In genomic region chr13:30114586-30115256, GRCh38 we compare ENCODE assay signal across 1 cellular context.
TF ChIP-seq lines count a peak whose summit lies in the region.

No MANE protein-coding gene starts in this region.

TF ChIP-seq in HepG2, 621 proteins besides CTCF, POLR2A, EP300 and RAD21 (continued from another document and continues in another):
- TF ChIP-seq ZNF770 (CRISPR knock-in tag; IDR thresholded peaks at IDR 0.05) (no peak), PRPF4 (IDR thresholded peaks at IDR 0.05; ENCODE audit: low read depth, low read length, poor library complexity, severe bottlenecking) (no peak), ZFP1 (CRISPR knock-in tag; IDR thresholded peaks at IDR 0.05) (no peak), ZNF253 (CRISPR knock-in tag; IDR thresholded peaks at IDR 0.05; ENCODE audit: borderline replicate concordance) (no peak), POLR2AphosphoS2 (IDR thresholded peaks at IDR 0.05; ENCODE audit: low read depth, low read length) (no peak), ATRX (CRISPR knock-in tag; IDR thresholded peaks at IDR 0.05; ENCODE audit: borderline replicate concordance) (no peak), CBFB (CRISPR knock-in tag; IDR thresholded peaks at IDR 0.05) (no peak), AGO2 (optimal IDR thresholded peaks at IDR 0.05; ENCODE audit: low read depth, low read length) (no peak), NAIF1 (CRISPR knock-in tag; IDR thresholded peaks at IDR 0.05; ENCODE audit: borderline replicate concordance) (no peak), ZNF691 (CRISPR knock-in tag; IDR thresholded peaks at IDR 0.05; ENCODE audit: borderline replicate concordance, low read depth) (peak; percentile 89; the same call in 1 of the 2 replicates), IRF2 (CRISPR knock-in tag; IDR thresholded peaks at IDR 0.05) (peak; percentile 67; the same call in 1 of the 2 replicates), SATB2 (CRISPR knock-in tag; IDR thresholded peaks at IDR 0.05) (no peak), MAFF (IDR thresholded peaks at IDR 0.05; ENCODE audit: low read depth, low read length) (peak; percentile 2; the same call in 1 of the 2 replicates), MAFK (conservative IDR thresholded peaks at IDR 0.05 in 1 of 2, IDR thresholded peaks at IDR 0.05 in 1 of 2; ENCODE audit: low read length in 2 of 2) (peak; percentile 21 to 34; a peak in 2 of 4 replicates), CBX1 (IDR thresholded peaks at IDR 0.05; ENCODE audit: low read depth) (no peak), ZBTB46 (CRISPR knock-in tag; IDR thresholded peaks at IDR 0.05; ENCODE audit: borderline replicate concordance) (no peak), NKX3-1 (CRISPR knock-in tag; IDR thresholded peaks at IDR 0.05) (no peak), ZNF335 (CRISPR knock-in tag; IDR thresholded peaks at IDR 0.05) (no peak), SIX4 (CRISPR knock-in tag; IDR thresholded peaks at IDR 0.05) (no peak), ZNF562 (CRISPR knock-in tag; IDR thresholded peaks at IDR 0.05; ENCODE audit: borderline replicate concordance) (no peak), HNF4A (CRISPR knock-in tag; IDR thresholded peaks at IDR 0.05) (no peak), GLMP (CRISPR knock-in tag; IDR thresholded peaks at IDR 0.05; ENCODE audit: borderline replicate concordance) (no peak), ZNF225 (CRISPR knock-in tag; IDR thresholded peaks at IDR 0.05) (no peak), ZEB1 (IDR thresholded peaks at IDR 0.05; ENCODE audit: insufficient replicate concordance, low read depth) (no peak), ZC3H13 (CRISPR knock-in tag; IDR thresholded peaks at IDR 0.05) (no peak), GLI4 (CRISPR knock-in tag; IDR thresholded peaks at IDR 0.05; ENCODE audit: borderline replicate concordance) (no peak), FOXK1 (CRISPR knock-in tag; IDR thresholded peaks at IDR 0.05; ENCODE audit: borderline replicate concordance, low read depth) (no peak), HOXA3 (CRISPR knock-in tag; IDR thresholded peaks at IDR 0.05) (peak; percentile 66; the same call in 1 of the 2 replicates), NCOA5 (CRISPR knock-in tag; IDR thresholded peaks at IDR 0.05) (no peak), MED13 (CRISPR knock-in tag; IDR thresholded peaks at IDR 0.05) (no peak), HOXA5 (CRISPR knock-in tag; IDR thresholded peaks at IDR 0.05) (no peak), NRL (CRISPR knock-in tag; IDR thresholded peaks at IDR 0.05; ENCODE audit: borderline replicate concordance) (no peak), ZKSCAN1 (IDR thresholded peaks at IDR 0.05; ENCODE audit: low read length) (no peak), PHF20 (CRISPR knock-in tag; IDR thresholded peaks at IDR 0.05) (no peak; the same call in 1 of the 2 replicates), ZFP36L1 (CRISPR knock-in tag; IDR thresholded peaks at IDR 0.05) (no peak), ZFY (CRISPR knock-in tag; IDR thresholded peaks at IDR 0.05) (peak; percentile 58), RBAK (CRISPR knock-in tag; IDR thresholded peaks at IDR 0.05) (no peak), AGO1 (IDR thresholded peaks at IDR 0.05; ENCODE audit: low read depth, low read length, poor library complexity, severe bottlenecking) (no peak), ZNF235 (CRISPR knock-in tag; IDR thresholded peaks at IDR 0.05; ENCODE audit: borderline replicate concordance) (no peak), PITX1 (CRISPR knock-in tag; IDR thresholded peaks at IDR 0.05) (no peak), SP1 (IDR thresholded peaks at IDR 0.05) (no peak), SP1 (CRISPR knock-in tag; IDR thresholded peaks at IDR 0.05) (no peak), ZNF776 (CRISPR knock-in tag; IDR thresholded peaks at IDR 0.05) (no peak), ZFP36L2 (CRISPR knock-in tag; IDR thresholded peaks at IDR 0.05) (no peak), ZMYM4 (CRISPR knock-in tag; IDR thresholded peaks at IDR 0.05) (peak; percentile 53; the same call in 1 of the 2 replicates), MAX (IDR thresholded peaks at IDR 0.05) (peak; percentile 65), ZNF737 (CRISPR knock-in tag; IDR thresholded peaks at IDR 0.05; ENCODE audit: borderline replicate concordance) (no peak), ZFP62 (CRISPR knock-in tag; IDR thresholded peaks at IDR 0.05) (no peak), NFIB (CRISPR knock-in tag; IDR thresholded peaks at IDR 0.05; ENCODE audit: borderline replicate concordance) (no peak), ZNF772 (CRISPR knock-in tag; IDR thresholded peaks at IDR 0.05) (no peak), TAF15 (IDR thresholded peaks at IDR 0.05; ENCODE audit: low read depth, low read length, poor library complexity, severe bottlenecking) (no peak), TEAD2 (CRISPR knock-in tag; IDR thresholded peaks at IDR 0.05) (no peak)
- TF ChIP-seq, protein P1, sequence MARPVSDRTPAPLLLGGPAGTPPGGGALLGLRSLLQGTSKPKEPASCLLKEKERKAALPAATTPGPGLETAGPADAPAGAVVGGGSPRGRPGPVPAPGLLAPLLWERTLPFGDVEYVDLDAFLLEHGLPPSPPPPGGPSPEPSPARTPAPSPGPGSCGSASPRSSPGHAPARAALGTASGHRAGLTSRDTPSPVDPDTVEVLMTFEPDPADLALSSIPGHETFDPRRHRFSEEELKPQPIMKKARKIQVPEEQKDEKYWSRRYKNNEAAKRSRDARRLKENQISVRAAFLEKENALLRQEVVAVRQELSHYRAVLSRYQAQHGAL (CRISPR knock-in tag; IDR thresholded peaks at IDR 0.05; ENCODE audit: not compliant biosample characterization) = peak; percentile 40
- TF ChIP-seq, protein P2, sequence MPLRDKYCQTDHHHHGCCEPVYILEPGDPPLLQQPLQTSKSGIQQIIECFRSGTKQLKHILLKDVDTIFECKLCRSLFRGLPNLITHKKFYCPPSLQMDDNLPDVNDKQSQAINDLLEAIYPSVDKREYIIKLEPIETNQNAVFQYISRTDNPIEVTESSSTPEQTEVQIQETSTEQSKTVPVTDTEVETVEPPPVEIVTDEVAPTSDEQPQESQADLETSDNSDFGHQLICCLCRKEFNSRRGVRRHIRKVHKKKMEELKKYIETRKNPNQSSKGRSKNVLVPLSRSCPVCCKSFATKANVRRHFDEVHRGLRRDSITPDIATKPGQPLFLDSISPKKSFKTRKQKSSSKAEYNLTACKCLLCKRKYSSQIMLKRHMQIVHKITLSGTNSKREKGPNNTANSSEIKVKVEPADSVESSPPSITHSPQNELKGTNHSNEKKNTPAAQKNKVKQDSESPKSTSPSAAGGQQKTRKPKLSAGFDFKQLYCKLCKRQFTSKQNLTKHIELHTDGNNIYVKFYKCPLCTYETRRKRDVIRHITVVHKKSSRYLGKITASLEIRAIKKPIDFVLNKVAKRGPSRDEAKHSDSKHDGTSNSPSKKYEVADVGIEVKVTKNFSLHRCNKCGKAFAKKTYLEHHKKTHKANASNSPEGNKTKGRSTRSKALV (CRISPR knock-in tag; IDR thresholded peaks at IDR 0.05) = peak; percentile 72; the same call in 1 of the 2 replicates
- TF ChIP-seq, protein P3, sequence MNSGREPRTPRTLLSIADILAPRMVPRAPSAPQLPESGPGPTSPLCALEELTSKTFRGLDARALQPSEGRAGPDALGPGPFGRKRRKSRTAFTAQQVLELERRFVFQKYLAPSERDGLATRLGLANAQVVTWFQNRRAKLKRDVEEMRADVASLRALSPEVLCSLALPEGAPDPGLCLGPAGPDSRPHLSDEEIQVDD (CRISPR knock-in tag; IDR thresholded peaks at IDR 0.05; ENCODE audit: borderline replicate concordance) = no peak
- TF ChIP-seq, protein P4, sequence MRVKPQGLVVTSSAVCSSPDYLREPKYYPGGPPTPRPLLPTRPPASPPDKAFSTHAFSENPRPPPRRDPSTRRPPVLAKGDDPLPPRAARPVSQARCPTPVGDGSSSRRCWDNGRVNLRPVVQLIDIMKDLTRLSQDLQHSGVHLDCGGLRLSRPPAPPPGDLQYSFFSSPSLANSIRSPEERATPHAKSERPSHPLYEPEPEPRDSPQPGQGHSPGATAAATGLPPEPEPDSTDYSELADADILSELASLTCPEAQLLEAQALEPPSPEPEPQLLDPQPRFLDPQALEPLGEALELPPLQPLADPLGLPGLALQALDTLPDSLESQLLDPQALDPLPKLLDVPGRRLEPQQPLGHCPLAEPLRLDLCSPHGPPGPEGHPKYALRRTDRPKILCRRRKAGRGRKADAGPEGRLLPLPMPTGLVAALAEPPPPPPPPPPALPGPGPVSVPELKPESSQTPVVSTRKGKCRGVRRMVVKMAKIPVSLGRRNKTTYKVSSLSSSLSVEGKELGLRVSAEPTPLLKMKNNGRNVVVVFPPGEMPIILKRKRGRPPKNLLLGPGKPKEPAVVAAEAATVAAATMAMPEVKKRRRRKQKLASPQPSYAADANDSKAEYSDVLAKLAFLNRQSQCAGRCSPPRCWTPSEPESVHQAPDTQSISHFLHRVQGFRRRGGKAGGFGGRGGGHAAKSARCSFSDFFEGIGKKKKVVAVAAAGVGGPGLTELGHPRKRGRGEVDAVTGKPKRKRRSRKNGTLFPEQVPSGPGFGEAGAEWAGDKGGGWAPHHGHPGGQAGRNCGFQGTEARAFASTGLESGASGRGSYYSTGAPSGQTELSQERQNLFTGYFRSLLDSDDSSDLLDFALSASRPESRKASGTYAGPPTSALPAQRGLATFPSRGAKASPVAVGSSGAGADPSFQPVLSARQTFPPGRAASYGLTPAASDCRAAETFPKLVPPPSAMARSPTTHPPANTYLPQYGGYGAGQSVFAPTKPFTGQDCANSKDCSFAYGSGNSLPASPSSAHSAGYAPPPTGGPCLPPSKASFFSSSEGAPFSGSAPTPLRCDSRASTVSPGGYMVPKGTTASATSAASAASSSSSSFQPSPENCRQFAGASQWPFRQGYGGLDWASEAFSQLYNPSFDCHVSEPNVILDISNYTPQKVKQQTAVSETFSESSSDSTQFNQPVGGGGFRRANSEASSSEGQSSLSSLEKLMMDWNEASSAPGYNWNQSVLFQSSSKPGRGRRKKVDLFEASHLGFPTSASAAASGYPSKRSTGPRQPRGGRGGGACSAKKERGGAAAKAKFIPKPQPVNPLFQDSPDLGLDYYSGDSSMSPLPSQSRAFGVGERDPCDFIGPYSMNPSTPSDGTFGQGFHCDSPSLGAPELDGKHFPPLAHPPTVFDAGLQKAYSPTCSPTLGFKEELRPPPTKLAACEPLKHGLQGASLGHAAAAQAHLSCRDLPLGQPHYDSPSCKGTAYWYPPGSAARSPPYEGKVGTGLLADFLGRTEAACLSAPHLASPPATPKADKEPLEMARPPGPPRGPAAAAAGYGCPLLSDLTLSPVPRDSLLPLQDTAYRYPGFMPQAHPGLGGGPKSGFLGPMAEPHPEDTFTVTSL (CRISPR knock-in tag; IDR thresholded peaks at IDR 0.05; ENCODE audit: borderline replicate concordance) = no peak
- TF ChIP-seq, protein P5, sequence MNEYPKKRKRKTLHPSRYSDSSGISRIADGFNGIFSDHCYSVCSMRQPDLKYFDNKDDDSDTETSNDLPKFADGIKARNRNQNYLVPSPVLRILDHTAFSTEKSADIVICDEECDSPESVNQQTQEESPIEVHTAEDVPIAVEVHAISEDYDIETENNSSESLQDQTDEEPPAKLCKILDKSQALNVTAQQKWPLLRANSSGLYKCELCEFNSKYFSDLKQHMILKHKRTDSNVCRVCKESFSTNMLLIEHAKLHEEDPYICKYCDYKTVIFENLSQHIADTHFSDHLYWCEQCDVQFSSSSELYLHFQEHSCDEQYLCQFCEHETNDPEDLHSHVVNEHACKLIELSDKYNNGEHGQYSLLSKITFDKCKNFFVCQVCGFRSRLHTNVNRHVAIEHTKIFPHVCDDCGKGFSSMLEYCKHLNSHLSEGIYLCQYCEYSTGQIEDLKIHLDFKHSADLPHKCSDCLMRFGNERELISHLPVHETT (CRISPR knock-in tag; conservative IDR thresholded peaks at IDR 0.05) = no peak
